In the genomic region with DNA sequence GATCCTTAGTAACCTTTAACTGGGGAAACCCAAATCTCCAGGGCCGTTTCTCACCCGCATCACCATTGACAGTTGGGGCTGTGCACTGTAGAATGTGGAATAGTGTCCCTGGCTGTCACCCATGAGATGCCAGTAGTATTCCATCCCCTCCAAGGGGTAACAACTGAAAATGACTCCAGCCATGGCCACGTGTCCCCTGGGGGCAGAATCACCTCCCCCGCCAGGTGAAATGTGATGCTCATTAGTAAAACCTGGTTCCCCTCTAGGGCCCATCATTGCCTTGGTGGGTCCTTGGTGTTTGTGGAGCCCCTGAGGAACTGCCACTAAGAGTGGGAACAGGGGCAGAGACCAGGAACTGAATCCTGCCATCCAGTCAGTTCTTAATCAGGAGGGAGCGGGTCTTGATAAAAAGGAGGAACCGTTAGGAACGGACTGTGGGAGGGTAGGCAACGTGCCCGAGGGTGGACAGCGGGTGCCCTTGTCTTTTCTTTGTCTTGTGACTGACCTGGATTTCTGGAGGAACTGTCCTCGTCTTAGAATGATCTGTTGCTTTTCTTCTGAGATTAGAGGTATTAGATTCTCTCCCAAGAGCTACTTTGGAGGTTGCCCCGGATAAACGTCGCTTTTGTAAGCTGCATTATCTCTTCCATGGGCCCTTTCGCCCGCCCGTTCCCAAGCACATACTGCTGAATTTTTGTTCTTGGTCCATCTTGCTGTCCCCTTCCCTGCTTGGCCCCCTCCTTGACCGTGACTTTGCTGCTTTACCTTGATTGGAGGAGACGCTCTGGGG, we compare ENCODE assay signal across 1 cellular context.
TF ChIP-seq lines count a peak whose summit lies in the region.

No MANE protein-coding gene starts in this region.

TF ChIP-seq in IMR-90, 13 proteins besides CTCF, POLR2A, EP300 and RAD21 (continued from another document):
- TF ChIP-seq RCOR1 (IDR thresholded peaks at IDR 0.05; ENCODE audit: insufficient replicate concordance, low read length) (no peak), MAZ (IDR thresholded peaks at IDR 0.05; ENCODE audit: borderline replicate concordance, low read depth, low read length) (no peak)
